ENCODE assay signal across 22 cellular contexts in the genomic region with DNA sequence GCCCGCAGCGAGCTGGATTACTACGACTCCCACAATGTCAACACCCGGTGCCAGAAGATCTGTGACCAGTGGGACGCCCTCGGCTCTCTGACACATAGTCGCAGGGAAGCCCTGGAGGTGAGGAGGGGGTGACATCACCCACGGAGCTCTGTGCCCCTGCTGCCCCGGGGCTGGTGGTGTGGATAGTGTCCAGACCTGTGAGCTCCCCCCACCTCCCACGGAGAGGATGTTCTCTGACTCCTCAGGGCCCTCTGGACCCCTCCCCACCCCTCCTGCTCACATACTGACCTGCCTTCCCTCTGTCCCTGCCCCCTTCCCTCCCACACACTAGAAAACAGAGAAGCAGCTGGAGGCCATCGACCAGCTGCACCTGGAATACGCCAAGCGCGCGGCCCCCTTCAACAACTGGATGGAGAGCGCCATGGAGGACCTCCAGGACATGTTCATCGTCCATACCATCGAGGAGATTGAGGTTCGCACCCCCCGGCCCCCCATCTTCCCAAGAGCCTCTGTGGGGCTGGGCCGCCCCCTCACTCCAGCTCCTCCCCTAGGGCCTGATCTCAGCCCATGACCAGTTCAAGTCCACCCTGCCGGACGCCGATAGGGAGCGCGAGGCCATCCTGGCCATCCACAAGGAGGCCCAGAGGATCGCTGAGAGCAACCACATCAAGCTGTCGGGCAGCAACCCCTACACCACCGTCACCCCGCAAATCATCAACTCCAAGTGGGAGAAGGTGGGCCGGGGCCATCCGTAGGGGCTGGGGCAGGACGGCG. TPM values are rescaled to one million over a fixed set of nuclear protein-coding genes. Genes with fewer than 3 reads are reported as not detected.
A peak's percentile ranks its signal among the peaks of the same experiment; 100 is the strongest.
DNase-seq lines count a peak whose midpoint lies in the region; ATAC-seq and TF ChIP-seq lines count a peak whose summit lies in the region.
"Had no signal": no experiment of that assay in that cellular context is flagged by ENCODE, and none has a peak within 500 bp of the region (broad histone marks: within the 10 kb centered on the region; RNA-seq: fewer than 3 reads in every experiment).

No MANE protein-coding gene starts in this region.

- no peak overlapping the region for H2AK5ac ChIP-seq in mesendoderm (ENCODE audit: low read length)

- H2BK15ac ChIP-seq in mesendoderm (replicated peaks; ENCODE audit: low read depth), result no peak overlapping the region

- no peak for TF ChIP-seq CTCF in PC-9 (conservative IDR thresholded peaks at IDR 0.05)

- no peaks in the 10 kb centered on the region for H3K9me2 ChIP-seq in PC-9 (ENCODE audit: insufficient read depth)

- no peak for DNase-seq in PC-9
- no peak for DNase-seq in caudate nucleus (lab: John Stamatoyannopoulos, UW)
- DNase-seq in mesendoderm, result no peak
- no peak for DNase-seq in stimulated activated CD4-positive, alpha-beta T cell treated with anti-CD3 and anti-CD28 coated beads, Interleukin-12 subunit alpha, Interleukin-12 subunit beta, amount 100 ng/mL, for 4 hours
- no peak for DNase-seq in NCI-H1092 treated with DMSO at 0.1 percent for 48 hours (lab: John Stamatoyannopoulos, UW)
- DNase-seq: activated gamma-delta T cell, AML-193, amygdala, colonic mucosa, erythroblast, KBM-7, NCI-H1048, NCI-H2107, NCI-H526 had no signal

- H2AFZ ChIP-seq in PC-9, result no peak overlapping the region

- H3K4me1 ChIP-seq in PC-9 (replicated peaks; ENCODE audit: insufficient read depth) (peaks cover 11% of the 10 kb centered on the region), mesendoderm (ENCODE audit: control insufficient read depth, low read depth, low read length) (no peaks in the 10 kb centered on the region)
- H3K4me1 ChIP-seq: colonic mucosa had no signal

- intact Hi-C loops in PC-9 (cut with micrococcal nuclease; ENCODE audit: unreplicated experiment), result no loop called here

- ATAC-seq in GM19467 (IDR thresholded peaks at IDR 0.05; ENCODE audit: unreplicated experiment), result no peak
- ATAC-seq in GM21381 (IDR thresholded peaks at IDR 0.05; ENCODE audit: unreplicated experiment), result no peak

- H3K79me1 ChIP-seq in mesendoderm (ENCODE audit: low read length), result no peaks in the 10 kb centered on the region

- no peak overlapping the region for H2BK5ac ChIP-seq in mesendoderm (ENCODE audit: low read length)

- POLR2A ChIA-PET in PC-9 (lab: Charles Lee; ENCODE audit: unreplicated experiment), result no interaction called here

- H3K4ac ChIP-seq in mesendoderm (ENCODE audit: low read depth, low read length), result no peak overlapping the region

- H3K79me2 ChIP-seq in PC-9 (ENCODE audit: low read depth), result peaks cover 15% of the 10 kb centered on the region; the same call in 1 of the 2 replicates
- H3K79me2 ChIP-seq in mesendoderm (ENCODE audit: control insufficient read depth, insufficient read depth, low read length), result no peaks in the 10 kb centered on the region

- no peak overlapping the region for H4K8ac ChIP-seq in mesendoderm (ENCODE audit: low read depth, low read length)

- H3K27me3 ChIP-seq in PC-9 (ENCODE audit: insufficient read depth, low read depth) (no peaks in the 10 kb centered on the region), mesendoderm (ENCODE audit: insufficient read depth, low read length, poor library complexity) (no peaks in the 10 kb centered on the region)
- H3K27me3 ChIP-seq: colonic mucosa had no signal

- BruUV-seq in PC-9 (replicated peaks; lab: Mats Ljungman, UMichigan), result TSS peak; percentile 9

- H4K20me1 ChIP-seq in PC-9 (ENCODE audit: insufficient read depth), result peaks cover 5% of the 10 kb centered on the region; the same call in 1 of the 2 replicates

- H2BK120ac ChIP-seq in mesendoderm (ENCODE audit: low read depth, low read length), result no peak overlapping the region

- H3K27ac ChIP-seq in PC-9, result no peak overlapping the region
- peak overlapping the region; percentile 99 for H3K27ac ChIP-seq in caudate nucleus (ENCODE audit: low read depth, low read length)
- H3K27ac ChIP-seq in mesendoderm (ENCODE audit: low read depth, low read length), result no peak overlapping the region
- peak overlapping the region; percentile 100 for H3K27ac ChIP-seq in temporal lobe (ENCODE audit: low read depth, low read length)
- H3K27ac ChIP-seq: colonic mucosa, HL-60 had no signal

- H3K23ac ChIP-seq in mesendoderm (ENCODE audit: low read length), result no peak overlapping the region

- no peak overlapping the region for H3K9ac ChIP-seq in mesendoderm (ENCODE audit: low read length)

- no peak overlapping the region for H4K5ac ChIP-seq in mesendoderm (ENCODE audit: low read length)

- WGBS in mesendoderm (ENCODE audit: extremely low coverage, insufficient coverage, low lambda C conversion rate), result no CpG with 5 or more reads among the region's 34 CpGs

- CTCF ChIA-PET in PC-9 (lab: Charles Lee), result interaction anchor here (0.5 to 0.8 kb wide), 2 partner anchors 8 to 109 kb away, joined by 5 to 10 read pairs; no protein-coding TSS in a partner anchor

- peaks cover 74% of the 10 kb centered on the region for H3F3A ChIP-seq in PC-9 (ENCODE audit: insufficient read depth, low read depth)

- H3K4me2 ChIP-seq in PC-9 (no peak overlapping the region), mesendoderm (ENCODE audit: low read length) (no peak overlapping the region)

- H3K56ac ChIP-seq in mesendoderm (ENCODE audit: low read length), result peak overlapping the region; percentile 15

- H3K36me3 ChIP-seq in PC-9 (ENCODE audit: low read depth) (peaks cover 43% of the 10 kb centered on the region), mesendoderm (ENCODE audit: control insufficient read depth, insufficient read depth, low read length) (peaks cover 28% of the 10 kb centered on the region)

- H3K9me3 ChIP-seq in PC-9 (ENCODE audit: insufficient read depth, low read depth), result no peaks in the 10 kb centered on the region
- H3K9me3 ChIP-seq: colonic mucosa had no signal

- H3K4me3 ChIP-seq in PC-9 (no peak overlapping the region), mesendoderm (ENCODE audit: low read length) (no peak overlapping the region)
- H3K4me3 ChIP-seq: colonic mucosa had no signal

- H3K18ac ChIP-seq in mesendoderm (ENCODE audit: low read length), result no peak overlapping the region

RNA-seq across cellular contexts. Expression of gene CAPN12, which starts 20.5 kb away (rescaled TPM):
- total RNA-seq in PC-9 (2021) (38.4 and 43.9 TPM in 2 replicates), temporal lobe (0.25 TPM)
- polyA plus RNA-seq in mesendoderm (2013, experiment 1 of 2), result 6.6 TPM
- 6.5 TPM for polyA plus RNA-seq in mesendoderm (2013, experiment 2 of 2)
- polyA plus RNA-seq: neural cell had no signal

RNA-seq across cellular contexts. Expression of gene LGALS7, which starts 49.5 kb away (rescaled TPM):
- total RNA-seq in PC-9 (2021), result 1.7 and 2.1 TPM in 2 replicates
- not detected for polyA plus RNA-seq in mesendoderm (2013, experiment 1 of 2)
- polyA plus RNA-seq in mesendoderm (2013, experiment 2 of 2), result not detected
- 0.74 TPM for total RNA-seq in temporal lobe
- total RNA-seq: colonic mucosa, mesenteric fat pad, renal cortical epithelial cell, subcutaneous adipose tissue had no signal
- polyA plus RNA-seq: neural cell had no signal

Comparison
In these comparisons a context has a peak if more than half of its experiments do, and no peak if none do; other contexts are left out.
1. H3K27ac ChIP-seq: peak in caudate nucleus (single experiment) and temporal lobe (single experiment); none in PC-9 (single experiment) and mesendoderm (single experiment).
2. RNA of gene CAPN12, which starts 20.5 kb away (total RNA-seq): 38.4 to 43.9 TPM in PC-9; 0.25 TPM in temporal lobe (single experiment); every median in the first group is over 10 times any median in the second.